Comparison of ENCODE assay signal across 1 cellular context in genomic region chr4:141041021-141041476, GRCh38.
TF ChIP-seq lines count a peak whose summit lies in the region.

No MANE protein-coding gene starts in this region.

TF ChIP-seq in SK-N-SH treated with all-trans-retinoic acid at 6 μM for 48 hours, 23 proteins besides CTCF, POLR2A, EP300 and RAD21 (continued from another document):
- TF ChIP-seq, protein P1, sequence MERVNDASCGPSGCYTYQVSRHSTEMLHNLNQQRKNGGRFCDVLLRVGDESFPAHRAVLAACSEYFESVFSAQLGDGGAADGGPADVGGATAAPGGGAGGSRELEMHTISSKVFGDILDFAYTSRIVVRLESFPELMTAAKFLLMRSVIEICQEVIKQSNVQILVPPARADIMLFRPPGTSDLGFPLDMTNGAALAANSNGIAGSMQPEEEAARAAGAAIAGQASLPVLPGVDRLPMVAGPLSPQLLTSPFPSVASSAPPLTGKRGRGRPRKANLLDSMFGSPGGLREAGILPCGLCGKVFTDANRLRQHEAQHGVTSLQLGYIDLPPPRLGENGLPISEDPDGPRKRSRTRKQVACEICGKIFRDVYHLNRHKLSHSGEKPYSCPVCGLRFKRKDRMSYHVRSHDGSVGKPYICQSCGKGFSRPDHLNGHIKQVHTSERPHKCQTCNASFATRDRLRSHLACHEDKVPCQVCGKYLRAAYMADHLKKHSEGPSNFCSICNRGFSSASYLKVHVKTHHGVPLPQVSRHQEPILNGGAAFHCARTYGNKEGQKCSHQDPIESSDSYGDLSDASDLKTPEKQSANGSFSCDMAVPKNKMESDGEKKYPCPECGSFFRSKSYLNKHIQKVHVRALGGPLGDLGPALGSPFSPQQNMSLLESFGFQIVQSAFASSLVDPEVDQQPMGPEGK (CRISPR knock-in tag; IDR thresholded peaks at IDR 0.05; ENCODE audit: borderline replicate concordance) = no peak
- TF ChIP-seq ZFP3 (CRISPR knock-in tag; IDR thresholded peaks at IDR 0.05) (no peak), GLIS3 (CRISPR knock-in tag; IDR thresholded peaks at IDR 0.05) (no peak), ARNTL (CRISPR knock-in tag; IDR thresholded peaks at IDR 0.05; ENCODE audit: borderline replicate concordance, low read depth) (no peak), ZFP30 (CRISPR knock-in tag; IDR thresholded peaks at IDR 0.05) (no peak), RARB (CRISPR knock-in tag; IDR thresholded peaks at IDR 0.05) (no peak), BACH2 (CRISPR knock-in tag; IDR thresholded peaks at IDR 0.05; ENCODE audit: borderline replicate concordance) (no peak)
- TF ChIP-seq, protein P2, sequence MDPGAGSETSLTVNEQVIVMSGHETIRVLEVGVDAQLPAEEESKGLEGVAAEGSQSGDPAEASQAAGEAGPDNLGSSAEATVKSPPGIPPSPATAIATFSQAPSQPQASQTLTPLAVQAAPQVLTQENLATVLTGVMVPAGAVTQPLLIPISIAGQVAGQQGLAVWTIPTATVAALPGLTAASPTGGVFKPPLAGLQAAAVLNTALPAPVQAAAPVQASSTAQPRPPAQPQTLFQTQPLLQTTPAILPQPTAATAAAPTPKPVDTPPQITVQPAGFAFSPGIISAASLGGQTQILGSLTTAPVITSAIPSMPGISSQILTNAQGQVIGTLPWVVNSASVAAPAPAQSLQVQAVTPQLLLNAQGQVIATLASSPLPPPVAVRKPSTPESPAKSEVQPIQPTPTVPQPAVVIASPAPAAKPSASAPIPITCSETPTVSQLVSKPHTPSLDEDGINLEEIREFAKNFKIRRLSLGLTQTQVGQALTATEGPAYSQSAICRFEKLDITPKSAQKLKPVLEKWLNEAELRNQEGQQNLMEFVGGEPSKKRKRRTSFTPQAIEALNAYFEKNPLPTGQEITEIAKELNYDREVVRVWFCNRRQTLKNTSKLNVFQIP (CRISPR knock-in tag; IDR thresholded peaks at IDR 0.05; ENCODE audit: borderline replicate concordance, low read depth) = no peak
